ENCODE assay signal across 25 cellular contexts in genomic region chr11:70892889-70893288, GRCh38.
"Had no signal": no experiment of that assay in that cellular context is flagged by ENCODE, and none has a peak within 500 bp of the region (broad histone marks: within the 10 kb centered on the region; RNA-seq: fewer than 3 reads in every experiment).

No MANE protein-coding gene starts in this region.

- H3K9me3 ChIP-seq: prostate gland, uterus had no signal

- H3K4me1 ChIP-seq: gastrocnemius medialis, parathyroid adenoma, prostate gland, right atrium auricular region, tibial nerve, upper lobe of left lung, uterus had no signal

- H3K27me3 ChIP-seq: gastrocnemius medialis, right atrium auricular region, tibial nerve, upper lobe of left lung, uterus had no signal

- H3K4me3 Mint-ChIP-seq: effector memory CD8-positive, alpha-beta T cell; natural killer cell; stimulated activated memory B cell treated with anti-CD40 and anti-IgM and Interleukin-4, amounts not matched to agents 10 μg/mL and 1 μg/mL and 100 μg/mL, for 72 hours had no signal

- H3K9ac ChIP-seq: parathyroid adenoma had no signal

- H3K9me3 Mint-ChIP-seq: effector memory CD8-positive, alpha-beta T cell had no signal

- H3K4me3 ChIP-seq: gastrocnemius medialis, prostate gland, right atrium auricular region, smooth muscle cell, thoracic aorta, tibial nerve, upper lobe of left lung, uterus had no signal

- H3K36me3 ChIP-seq: gastrocnemius medialis, prostate gland, right atrium auricular region, thoracic aorta, tibial nerve, upper lobe of left lung, uterus had no signal

- H3K4me2 ChIP-seq: smooth muscle cell had no signal

- H3K27ac Mint-ChIP-seq: effector memory CD8-positive, alpha-beta T cell; natural killer cell; stimulated activated memory B cell treated with anti-CD40 and anti-IgM and Interleukin-4, amounts not matched to agents 10 μg/mL and 1 μg/mL and 100 μg/mL, for 72 hours had no signal

- H3K4me1 Mint-ChIP-seq: natural killer cell; stimulated activated memory B cell treated with anti-CD40 and anti-IgM and Interleukin-4, amounts not matched to agents 10 μg/mL and 1 μg/mL and 100 μg/mL, for 72 hours had no signal

- H3K27ac ChIP-seq: epithelial cell of prostate, gastrocnemius medialis, parathyroid adenoma, prostate gland, right atrium auricular region, thoracic aorta, tibial nerve, upper lobe of left lung, uterus had no signal

- H3K36me3 Mint-ChIP-seq: natural killer cell; stimulated activated memory B cell treated with anti-CD40 and anti-IgM and Interleukin-4, amounts not matched to agents 10 μg/mL and 1 μg/mL and 100 μg/mL, for 72 hours had no signal

- DNase-seq: cerebellar nuclear complex; cortex of kidney; effector memory CD8-positive, alpha-beta T cell; foreskin fibroblast; gastrocnemius medialis; head of caudate nucleus; mammary epithelial cell; natural killer cell; stimulated activated CD4-positive, alpha-beta T cell treated with anti-CD3 and anti-CD28 coated beads, Interleukin-2, amount 100 ng/mL, for 24 hours; stimulated activated CD4-positive, alpha-beta T cell treated with anti-CD3 and anti-CD28 coated beads, Interleukin-4, amount 100 ng/mL, for 24 hours; stimulated activated naive CD8-positive, alpha-beta T cell treated with anti-CD3 and anti-CD28 coated beads, Interleukin-15, Interleukin-2, amounts not matched to agents 100 U/mL and 50 U/mL, for 24 hours; substantia nigra; upper lobe of left lung; uterus had no signal

- H3K79me2 ChIP-seq: parathyroid adenoma had no signal

- H3K27me3 Mint-ChIP-seq: stimulated activated memory B cell treated with anti-CD40 and anti-IgM and Interleukin-4, amounts not matched to agents 10 μg/mL and 1 μg/mL and 100 μg/mL, for 72 hours had no signal

- ATAC-seq: effector memory CD8-positive, alpha-beta T cell; esophagus mucosa; gastrocnemius medialis; left lobe of liver; natural killer cell; sciatic nerve; stimulated activated memory B cell treated with anti-CD40 and anti-IgM and Interleukin-4, amounts not matched to agents 10 μg/mL and 1 μg/mL and 100 μg/mL, for 72 hours; stimulated activated naive CD8-positive, alpha-beta T cell treated with anti-CD3 and anti-CD28 coated beads, Interleukin-15, Interleukin-2, amounts not matched to agents 100 U/mL and 50 U/mL, for 24 hours had no signal
